8 cellular contexts compared by ENCODE assay signal in genomic region chr2:109331864-109332848, GRCh38.
DNase-seq lines count a peak whose midpoint lies in the region; ATAC-seq lines count a peak whose summit lies in the region.

No MANE protein-coding gene starts in this region.

- peak overlapping the region; percentile 91 for H3K27ac Mint-ChIP-seq in activated naive CD8-positive, alpha-beta T cell treated with anti-CD3 and anti-CD28 coated beads, Interleukin-2, amount 10 ng/mL, durations not matched to agents 7 days and 5 days

- H3K4me1 Mint-ChIP-seq in activated naive CD8-positive, alpha-beta T cell treated with anti-CD3 and anti-CD28 coated beads, Interleukin-2, amount 10 ng/mL, durations not matched to agents 7 days and 5 days, result peaks cover 28% of the 10 kb centered on the region

- POLR2A ChIA-PET in activated naive CD8-positive, alpha-beta T cell treated with anti-CD3 and anti-CD28 coated beads, Interleukin-2, amount 10 ng/mL, durations not matched to agents 7 days and 5 days (lab: Charles Lee), result interaction anchor here (0.8 to 1.9 kb wide), 2 partner anchors 17 to 137 kb away, joined by 5 to 6 read pairs; no protein-coding TSS in a partner anchor

- DNase-seq in COLO829 (ENCODE audit: low spot score) (peak; percentile 63), H4 (ENCODE audit: low spot score) (peak; percentile 78), NCI-H2196 (lab: John Stamatoyannopoulos, UW; ENCODE audit: unreplicated experiment) (peak; percentile 20), left ventricle myocardium superior (peak; percentile 79), renal cortical epithelial cell (ENCODE audit: low read depth) (peak; percentile 81)
- DNase-seq in activated naive CD8-positive, alpha-beta T cell treated with anti-CD3 and anti-CD28 coated beads, Interleukin-2, amount 10 ng/mL, durations not matched to agents 7 days and 5 days, result no peak
- no peak for DNase-seq in activated effector memory CD4-positive, alpha-beta T cell treated with anti-CD3 and anti-CD28 coated beads, Interleukin-2, amount 50 U/mL, for 16 hours

- H3K27me3 Mint-ChIP-seq in activated naive CD8-positive, alpha-beta T cell treated with anti-CD3 and anti-CD28 coated beads, Interleukin-2, amount 10 ng/mL, durations not matched to agents 7 days and 5 days, result peaks cover 8% of the 10 kb centered on the region

- intact Hi-C loops in left ventricle myocardium superior (cut with micrococcal nuclease), result no loop called here

- no peaks in the 10 kb centered on the region for H3K36me3 Mint-ChIP-seq in activated naive CD8-positive, alpha-beta T cell treated with anti-CD3 and anti-CD28 coated beads, Interleukin-2, amount 10 ng/mL, durations not matched to agents 7 days and 5 days

- H3K9me3 Mint-ChIP-seq in activated naive CD8-positive, alpha-beta T cell treated with anti-CD3 and anti-CD28 coated beads, Interleukin-2, amount 10 ng/mL, durations not matched to agents 7 days and 5 days, result no peaks in the 10 kb centered on the region

- peak; percentile 56 for ATAC-seq in activated naive CD8-positive, alpha-beta T cell treated with anti-CD3 and anti-CD28 coated beads, Interleukin-2, amount 10 ng/mL, durations not matched to agents 7 days and 5 days (ENCODE audit: low read depth)
- ATAC-seq in left ventricle myocardium superior, result peak; percentile 90
- ATAC-seq in HG02938 (IDR thresholded peaks at IDR 0.05; ENCODE audit: unreplicated experiment), result no peak

- H3K4me3 Mint-ChIP-seq in activated naive CD8-positive, alpha-beta T cell treated with anti-CD3 and anti-CD28 coated beads, Interleukin-2, amount 10 ng/mL, durations not matched to agents 7 days and 5 days, result peak overlapping the region; percentile 82

Comparison
In these comparisons a context has a peak if more than half of its experiments do, and no peak if none do; other contexts are left out.
1. DNase-seq: peak in COLO829 (single experiment), H4 (single experiment), NCI-H2196 (single experiment), left ventricle myocardium superior (single experiment) and renal cortical epithelial cell (single experiment); none in activated naive CD8-positive, alpha-beta T cell treated with anti-CD3 and anti-CD28 coated beads, Interleukin-2, amount 10 ng/mL, durations not matched to agents 7 days and 5 days (single experiment) and activated effector memory CD4-positive, alpha-beta T cell treated with anti-CD3 and anti-CD28 coated beads, Interleukin-2, amount 50 U/mL, for 16 hours (single experiment).